ENCODE assay signal across 26 cellular contexts in genomic region chrX:30961805-30962204, GRCh38.
DNase-seq lines count a peak whose midpoint lies in the region; ATAC-seq, FAIRE-seq and TF ChIP-seq lines count a peak whose summit lies in the region.
"Had no signal": no experiment of that assay in that cellular context is flagged by ENCODE, and none has a peak within 500 bp of the region (broad histone marks: within the 10 kb centered on the region; RNA-seq: fewer than 3 reads in every experiment).

No MANE protein-coding gene starts in this region.

- DNase-seq in hepatocyte (ENCODE audit: low spot score) (no peak), mucosa of descending colon (peak in 1 of 3 donors; percentile 7), activated T-cell treated with anti-CD3 and anti-CD28 coated beads for 4 hours (no peak), NOMO-1 (lab: John Stamatoyannopoulos, UW; ENCODE audit: unreplicated experiment in 2 of 2) (no peak)
- DNase-seq: 8988T; ACHN; BE2C; C1 segment of cervical spinal cord; CD4-positive, alpha-beta memory T cell; CD4-positive, CD25-positive, alpha-beta regulatory T cell; CD8-positive, alpha-beta memory T cell; COR-L47; DMS 273 treated with DMSO at 0.1 percent for 48 hours; DMS153; DMS53; DMS79; DND-41; EL; GDM1 had no signal

- TF ChIP-seq CTCF in hepatocyte (IDR thresholded peaks at IDR 0.05; ENCODE audit: poor library complexity) (no peak), mucosa of descending colon (IDR thresholded peaks at IDR 0.05) (no peak)

- no peaks in the 10 kb centered on the region for H4K20me1 ChIP-seq in hepatocyte (ENCODE audit: insufficient read depth, poor library complexity, severe bottlenecking)
- H4K20me1 ChIP-seq: BLaER1 had no signal

- H3K4me1 ChIP-seq in hepatocyte (ENCODE audit: insufficient read depth) (no peaks in the 10 kb centered on the region), mucosa of descending colon (ENCODE audit: low read depth) (peaks cover 3% of the 10 kb centered on the region)
- H3K4me1 ChIP-seq: BE2C, BLaER1 had no signal

- H3K4me3 ChIP-seq in hepatocyte (no peak overlapping the region), mucosa of descending colon (no peak overlapping the region)
- H3K4me3 ChIP-seq: BLaER1, GM12878 had no signal

- H3K36me3 ChIP-seq in hepatocyte (replicated peaks; ENCODE audit: insufficient read depth, low read depth) (no peaks in the 10 kb centered on the region), mucosa of descending colon (ENCODE audit: low read depth) (no peaks in the 10 kb centered on the region)
- H3K36me3 ChIP-seq: BE2C, BLaER1 had no signal

- FAIRE-seq in colon (lab: Jason Lieb, UNC): peak; percentile 66
- FAIRE-seq: A204.1, GM12878, GM12892, GM18507 had no signal

- no peaks in the 10 kb centered on the region for H3K9me3 ChIP-seq in hepatocyte (ENCODE audit: low read depth)
- H3K9me3 ChIP-seq in mucosa of descending colon: no peaks in the 10 kb centered on the region
- H3K9me3 ChIP-seq: BE2C, BLaER1 had no signal

- H3K27ac ChIP-seq in hepatocyte: peak overlapping the region; percentile 40
- H3K27ac ChIP-seq: BLaER1 had no signal

- intact Hi-C loops in mucosa of descending colon (cut with DNase I, micrococcal nuclease): no loop called here

- no peaks in the 10 kb centered on the region for H3K27me3 ChIP-seq in hepatocyte
- H3K27me3 ChIP-seq: BE2C, BLaER1 had no signal

- ATAC-seq in mucosa of descending colon: peak; percentile 76
- no peak for ATAC-seq in HG03135 (IDR thresholded peaks at IDR 0.05; ENCODE audit: unreplicated experiment)
- ATAC-seq: GM12878 had no signal

- H3K9me2 ChIP-seq in hepatocyte (replicated peaks; ENCODE audit: insufficient read depth): no peaks in the 10 kb centered on the region

- no peak overlapping the region for H3K4me2 ChIP-seq in hepatocyte
- H3K4me2 ChIP-seq: BLaER1 had no signal

- 49% methylated on average over 2 of the region's 2 CpGs for WGBS in hepatocyte (ENCODE audit: low lambda C conversion rate, missing lambda C conversion rate)

- no peaks in the 10 kb centered on the region for H3K79me2 ChIP-seq in hepatocyte

- H2AFZ ChIP-seq in hepatocyte: no peak overlapping the region
